1 cellular context compared by ENCODE assay signal in the genomic region with DNA sequence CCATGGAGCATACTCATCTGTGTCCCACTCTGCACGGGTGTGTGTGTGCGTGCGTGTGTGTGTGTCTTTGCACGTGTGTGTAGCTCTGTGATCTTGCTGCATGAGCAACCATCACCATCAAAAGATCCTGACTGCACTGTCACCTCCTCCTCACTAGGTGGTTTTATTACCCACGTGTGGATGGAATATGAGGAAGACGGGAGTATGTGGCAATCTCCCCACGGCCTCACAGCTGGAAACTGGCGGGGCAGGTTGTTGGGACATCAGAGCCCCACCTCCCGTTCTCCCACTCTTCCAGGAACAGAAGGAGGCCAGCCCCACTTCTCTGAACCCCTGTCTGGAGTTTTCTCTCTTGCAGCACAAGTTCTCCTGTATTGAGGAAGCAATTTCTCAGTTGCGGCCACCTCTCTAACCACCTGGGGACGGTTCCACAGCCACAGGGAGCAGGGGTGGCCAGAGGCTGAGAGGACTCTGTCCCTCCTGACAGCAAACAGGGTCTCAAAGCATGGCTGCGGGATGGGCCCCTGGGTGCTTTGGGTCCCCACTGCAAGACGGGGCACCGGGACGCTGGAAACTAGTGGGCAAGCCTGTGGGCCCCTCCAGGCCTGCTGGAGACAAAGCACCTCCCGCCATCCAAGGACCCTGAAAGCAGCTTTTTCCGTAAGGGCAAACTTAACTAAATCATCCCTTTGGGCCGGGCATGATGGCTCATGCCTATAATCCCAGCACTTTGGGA.
TF ChIP-seq lines count a peak whose summit lies in the region.

No MANE protein-coding gene starts in this region.

TF ChIP-seq in K562, 482 proteins besides CTCF, POLR2A, EP300 and RAD21 (continued from another document):
- TF ChIP-seq ETS1 (conservative IDR thresholded peaks at IDR 0.05; ENCODE audit: control insufficient read depth, low read depth, low read length) (no peak), CEBPG (CRISPR knock-in tag; IDR thresholded peaks at IDR 0.05) (0 out of 2 replicates have a peak, but pooled peaks have one; percentile 22), CEBPG (tag; conservative IDR thresholded peaks at IDR 0.05 in 1 of 2, IDR thresholded peaks at IDR 0.05 in 1 of 2) (peak in 1 of 2 experiments; percentile 35; a peak in 1 of 4 replicates), MTA1 (IDR thresholded peaks at IDR 0.05; ENCODE audit: borderline replicate concordance) (no peak), IRF1 (CRISPR knock-in tag; IDR thresholded peaks at IDR 0.05; ENCODE audit: borderline replicate concordance) (no peak)
